23 cellular contexts compared by ENCODE assay signal in the genomic region with DNA sequence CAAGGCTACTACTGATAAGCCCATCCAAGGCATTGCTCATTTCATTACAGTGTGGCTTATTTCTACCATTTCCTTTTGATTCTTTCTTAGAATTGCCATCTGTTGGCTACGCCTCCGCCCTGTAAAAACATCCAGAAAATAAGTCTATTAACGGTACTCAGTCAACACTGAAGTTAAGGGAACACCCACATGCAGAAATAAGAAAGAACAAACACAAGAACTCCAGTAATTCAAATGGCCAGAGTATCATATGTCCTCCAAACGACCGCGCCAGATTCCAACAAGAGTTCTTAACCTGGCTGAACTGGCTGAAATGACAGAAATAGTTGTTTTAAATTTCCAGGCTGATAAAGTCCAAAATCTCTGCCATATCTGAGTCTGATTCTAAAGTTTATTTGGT.
"Had no signal": no experiment of that assay in that cellular context is flagged by ENCODE, and none has a peak within 500 bp of the region (broad histone marks: within the 10 kb centered on the region; RNA-seq: fewer than 3 reads in every experiment).

No MANE protein-coding gene starts in this region.

- H3K4me1 ChIP-seq: heart right ventricle, left lung, lower lobe of right lung, right atrium auricular region, tibial nerve, uterus had no signal

- H3K79me2 ChIP-seq: hepatocyte had no signal

- H3K27me3 ChIP-seq: heart right ventricle, hepatocyte, left lung, neural progenitor cell, ovary, tibial nerve, uterus had no signal

- ATAC-seq: heart right ventricle; left lung; lower lobe of right lung; naive thymus-derived CD8-positive, alpha-beta T cell; sciatic nerve; stimulated activated memory B cell treated with anti-CD40 and anti-IgM and Interleukin-4, amounts not matched to agents 10 μg/mL and 1 μg/mL and 100 μg/mL, for 72 hours; stimulated activated naive CD8-positive, alpha-beta T cell treated with anti-CD3 and anti-CD28 coated beads, Interleukin-15, amount 100 ng/mL, for 72 hours had no signal

- H3K27ac ChIP-seq: heart right ventricle, hepatocyte, left lung, lower lobe of right lung, neural progenitor cell, ovary, right atrium auricular region, tibial nerve, uterus had no signal

- H3K9ac ChIP-seq: neural progenitor cell had no signal

- H2AFZ ChIP-seq: hepatocyte had no signal

- H3K4me3 ChIP-seq: heart right ventricle, hepatocyte, left lung, lower lobe of right lung, neural progenitor cell, ovary, right atrium auricular region, smooth muscle cell, tibial nerve, uterus had no signal

- H3K9me3 ChIP-seq: left lung, ovary, uterus had no signal

- H3K4me2 ChIP-seq: hepatocyte, neural progenitor cell, smooth muscle cell had no signal

- H3K36me3 ChIP-seq: heart right ventricle, left lung, lower lobe of right lung, neural progenitor cell, ovary, right atrium auricular region, tibial nerve, uterus had no signal

- DNase-seq: heart right ventricle; islet precursor cell; left lung; lower lobe of right lung; mammary epithelial cell; mesenchymal stem cell; naive thymus-derived CD8-positive, alpha-beta T cell; ovary; stimulated activated CD4-positive, alpha-beta T cell treated with anti-CD3 and anti-CD28 coated beads, Interleukin-1b, Interleukin-23, amount 100 ng/mL, for 48 hours; stimulated activated CD4-positive, alpha-beta T cell treated with anti-CD3 and anti-CD28 coated beads, Interleukin-2, amount 100 ng/mL, for 48 hours; stimulated activated CD4-positive, alpha-beta T cell treated with anti-CD3 and anti-CD28 coated beads, Interleukin-4, amount 100 ng/mL, for 4 hours; stimulated activated CD8-positive, alpha-beta memory T cell treated with anti-CD3 and anti-CD28 coated beads, Interleukin-4, amount 100 ng/mL, for 48 hours; stimulated activated naive CD4-positive, alpha-beta T cell treated with Interleukin-2 at 50 U/mL for 16 hours; stimulated activated naive CD8-positive, alpha-beta T cell treated with anti-CD3 and anti-CD28 coated beads, Interleukin-15, amount 100 ng/mL, for 72 hours; substantia nigra; uterus had no signal
